In the genomic region with DNA sequence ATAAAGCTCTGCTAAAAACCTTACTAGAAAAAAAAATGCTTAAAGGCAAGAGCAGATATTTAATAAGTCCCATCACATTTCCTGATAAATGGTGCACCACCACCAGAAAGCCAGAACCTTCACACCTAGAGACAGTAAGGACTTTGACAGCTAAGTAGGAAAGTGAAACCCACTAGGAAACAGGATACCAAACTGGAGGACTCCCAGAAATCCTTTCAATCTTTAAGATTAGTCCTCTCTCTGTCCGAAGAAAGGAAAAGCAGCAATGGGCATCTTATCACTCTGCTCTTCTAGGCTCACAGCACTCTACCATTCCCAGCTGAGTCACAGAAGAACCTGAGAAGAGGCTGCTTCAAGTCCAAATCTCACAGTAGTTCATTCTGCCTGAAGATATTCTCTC, we compare ENCODE assay signal across 22 cellular contexts. TPM values are rescaled to one million over a fixed set of nuclear protein-coding genes. Genes with fewer than 3 reads are reported as not detected.
DNase-seq lines count a peak whose midpoint lies in the region; ATAC-seq and TF ChIP-seq lines count a peak whose summit lies in the region.
"Had no signal": no experiment of that assay in that cellular context is flagged by ENCODE, and none has a peak within 500 bp of the region (broad histone marks: within the 10 kb centered on the region; RNA-seq: fewer than 3 reads in every experiment).

No MANE protein-coding gene starts in this region.

- ATAC-seq in gastrocnemius medialis: no peak
- ATAC-seq: foreskin keratinocyte; naive thymus-derived CD4-positive, alpha-beta T cell; sciatic nerve; stimulated activated naive CD8-positive, alpha-beta T cell treated with anti-CD3 and anti-CD28 coated beads, Interleukin-15, Interleukin-2, amounts not matched to agents 100 U/mL and 50 U/mL, for 24 hours had no signal

- peak overlapping the region; percentile 18; the same call in 1 of the 2 replicates for H3K4me2 ChIP-seq in OCI-LY1 (ENCODE audit: low read length)

- no peaks in the 10 kb centered on the region for H3K9me3 ChIP-seq in OCI-LY1 (ENCODE audit: low read length)
- H3K9me3 ChIP-seq in gastrocnemius medialis: no peaks in the 10 kb centered on the region
- H3K9me3 ChIP-seq in effector memory CD4-positive, alpha-beta T cell (ENCODE audit: control insufficient read depth, low read length): no peaks in the 10 kb centered on the region
- H3K9me3 ChIP-seq: HAP-1 had no signal

- intact Hi-C loops in gastrocnemius medialis (cut with DNase I; ENCODE audit: low total_unique reads): no loop called here

- H4K20me1 ChIP-seq in OCI-LY1 (ENCODE audit: insufficient read depth, low read length): no peaks in the 10 kb centered on the region

- H3K36me3 ChIP-seq in OCI-LY1 (ENCODE audit: insufficient read depth, low read length): peaks cover 26% of the 10 kb centered on the region
- H3K36me3 ChIP-seq in gastrocnemius medialis: no peaks in the 10 kb centered on the region
- no peaks in the 10 kb centered on the region for H3K36me3 ChIP-seq in effector memory CD4-positive, alpha-beta T cell (ENCODE audit: control insufficient read depth, insufficient read depth, low read length)
- H3K36me3 ChIP-seq: HAP-1 had no signal

- TF ChIP-seq CTCF in OCI-LY1 (IDR thresholded peaks at IDR 0.05; ENCODE audit: low read length) (no peak), choroid plexus epithelial cell (conservative IDR thresholded peaks at IDR 0.05; ENCODE audit: low read depth, low read length) (no peak), gastrocnemius medialis (IDR thresholded peaks at IDR 0.05 in 4 of 5, conservative IDR thresholded peaks at IDR 0.05 in 1 of 5) (no peak)

- no peak overlapping the region for H3K9ac ChIP-seq in OCI-LY1 (ENCODE audit: low read length)
- H3K9ac ChIP-seq: parathyroid adenoma had no signal

- no peak for TF ChIP-seq POLR2A in gastrocnemius medialis (IDR thresholded peaks at IDR 0.05)

- H3F3A ChIP-seq in OCI-LY1 (ENCODE audit: insufficient read depth, low read length): no peaks in the 10 kb centered on the region

- in situ Hi-C loops in gastrocnemius medialis (cut with MboI; ENCODE audit: low sequenced_read_pairs in 4 of 4): no loop called here

- H3K4me1 ChIP-seq in OCI-LY1 (ENCODE audit: insufficient read depth, low read length, severe bottlenecking) (peaks cover 44% of the 10 kb centered on the region), gastrocnemius medialis (peaks cover 14 to 20% of the 10 kb centered on the region in 2 donors)
- H3K4me1 ChIP-seq in effector memory CD4-positive, alpha-beta T cell (ENCODE audit: control insufficient read depth, insufficient read depth, low read length, poor library complexity, severe bottlenecking): peaks cover 13% of the 10 kb centered on the region
- H3K4me1 ChIP-seq: foreskin keratinocyte, parathyroid adenoma had no signal

- peak overlapping the region; percentile 39 for H3K27ac ChIP-seq in OCI-LY1 (ENCODE audit: low read depth, low read length, poor library complexity, severe bottlenecking)
- peak overlapping the region in 3 of 4 donors; percentile 25 to 47 (median 39) for H3K27ac ChIP-seq in gastrocnemius medialis
- H3K27ac ChIP-seq in effector memory CD4-positive, alpha-beta T cell (ENCODE audit: insufficient read depth, low read length, poor library complexity, severe bottlenecking): no peak overlapping the region
- H3K27ac ChIP-seq: foreskin keratinocyte, parathyroid adenoma, tibial nerve had no signal

- no peak overlapping the region for H2AFZ ChIP-seq in OCI-LY1 (ENCODE audit: low read length)
- H2AFZ ChIP-seq: parathyroid adenoma had no signal

- H3K9me2 ChIP-seq in OCI-LY1 (ENCODE audit: low read depth, low read length): no peaks in the 10 kb centered on the region

- H3K4me3 ChIP-seq in OCI-LY1 (ENCODE audit: low read depth, low read length, poor library complexity, severe bottlenecking) (no peak overlapping the region), choroid plexus epithelial cell (ENCODE audit: low read depth, low read length) (no peak overlapping the region), gastrocnemius medialis (no peak overlapping the region)
- no peak overlapping the region for H3K4me3 ChIP-seq in effector memory CD4-positive, alpha-beta T cell (ENCODE audit: insufficient read depth, low read depth, low read length, poor library complexity, severe bottlenecking)
- H3K4me3 ChIP-seq: HAP-1, tibial nerve had no signal

- H3K27me3 ChIP-seq in OCI-LY1 (ENCODE audit: insufficient read depth, low read length) (no peaks in the 10 kb centered on the region), gastrocnemius medialis (no peaks in the 10 kb centered on the region)
- no peaks in the 10 kb centered on the region for H3K27me3 ChIP-seq in effector memory CD4-positive, alpha-beta T cell (replicated peaks; ENCODE audit: control insufficient read depth, insufficient read depth, low read length, poor library complexity, severe bottlenecking)
- H3K27me3 ChIP-seq: foreskin keratinocyte, tibial nerve had no signal

- DNase-seq in ELR (ENCODE audit: low read depth) (peak; percentile 25), choroid plexus epithelial cell (ENCODE audit: low read depth) (peak; percentile 44), gastrocnemius medialis (no peak), NCI-H1417 (lab: John Stamatoyannopoulos, UW) (no peak)
- no peak for DNase-seq in stimulated activated CD4-positive, alpha-beta T cell treated with anti-CD3 and anti-CD28 coated beads, Interleukin-2, amount 100 ng/mL, for 48 hours
- no peak for DNase-seq in effector memory CD4-positive, alpha-beta T cell
- DNase-seq: activated CD4-positive, alpha-beta T cell treated with anti-CD3 and anti-CD28 coated beads, Interleukin-2, amount 10 ng/mL, durations not matched to agents 24 days and 14 days; activated naive CD4-positive, alpha-beta T cell; AML-193; aorta; foreskin keratinocyte; GF-D8; naive thymus-derived CD4-positive, alpha-beta T cell; NCI-H1436; NCI-H446; stimulated activated CD4-positive, alpha-beta T cell treated with anti-CD3 and anti-CD28 coated beads, Interleukin-1b, Interleukin-23, amount 100 ng/mL, for 48 hours; stimulated activated naive CD8-positive, alpha-beta T cell treated with anti-CD3 and anti-CD28 coated beads, Interleukin-15, Interleukin-2, amounts not matched to agents 100 U/mL and 50 U/mL, for 24 hours had no signal

- H3K79me2 ChIP-seq in OCI-LY1 (ENCODE audit: insufficient read depth, low read length): peaks cover 56% of the 10 kb centered on the region

RNA-seq across cellular contexts. Expression of gene DYM, which starts 3.7 kb away (rescaled TPM):
- 100 to 1,000 TPM in 1 of 4 donors, 10 to 100 TPM in 3; 60.4 to 124 (median 81.2) TPM for total RNA-seq in gastrocnemius medialis

RNA-seq across cellular contexts. Expression of gene C18orf32, which starts 30.2 kb away (rescaled TPM):
- 10 to 100 TPM; 14.0 to 28.2 (median 19.6) TPM for total RNA-seq in gastrocnemius medialis

RNA-seq across cellular contexts. Expression of gene RPL17, which starts 35.5 kb away (rescaled TPM):
- total RNA-seq in gastrocnemius medialis: 100 to 1,000 TPM; 695 to 950 (median 770) TPM

Comparison
In these comparisons a context has a peak if more than half of its experiments do, and no peak if none do; other contexts are left out.
1. DNase-seq: peak in ELR (single experiment) and choroid plexus epithelial cell (single experiment); none in gastrocnemius medialis (0 of 2), stimulated activated CD4-positive, alpha-beta T cell treated with anti-CD3 and anti-CD28 coated beads, Interleukin-2, amount 100 ng/mL, for 48 hours (0 of 2), effector memory CD4-positive, alpha-beta T cell (0 of 3) and NCI-H1417 (0 of 3).